ENCODE assay signal across 10 cellular contexts in genomic region chr3:128491900-128492352, GRCh38. TPM values are rescaled to one million over a fixed set of nuclear protein-coding genes. Genes with fewer than 3 reads are reported as not detected.
DNase-seq lines count a peak whose midpoint lies in the region; ATAC-seq, FAIRE-seq and TF ChIP-seq lines count a peak whose summit lies in the region.
"Had no signal": no experiment of that assay in that cellular context is flagged by ENCODE, and none has a peak within 500 bp of the region (broad histone marks: within the 10 kb centered on the region; RNA-seq: fewer than 3 reads in every experiment).

No MANE protein-coding gene starts in this region.

- no peaks in the 10 kb centered on the region for H3K36me3 ChIP-seq in H7 (replicated peaks; ENCODE audit: control insufficient read depth, insufficient read depth, low read length)
- H3K36me3 ChIP-seq in GM12878 (ENCODE audit: control insufficient read depth in 2 of 2, insufficient read depth in 2 of 2, low read length in 1 of 2) = no peaks in the 10 kb centered on the region
- H3K36me3 ChIP-seq in WERI-Rb-1 = no peaks in the 10 kb centered on the region
- H3K36me3 ChIP-seq in PC-9 (ENCODE audit: low read depth) = no peaks in the 10 kb centered on the region

- H3K4me2 ChIP-seq in GM12878 (ENCODE audit: control insufficient read depth, insufficient read depth) (no peak overlapping the region), PC-9 (no peak overlapping the region)

- WGBS in GM12878 (ENCODE audit: insufficient coverage, insufficient replicate concordance, low lambda C conversion rate, missing lambda C conversion rate) = 8% methylated on average over 35 of the region's 35 CpGs

- FAIRE-seq in GM12878 (lab: Jason Lieb, UNC) = no peak

- no peak for TF ChIP-seq CTCF in AG04450 (IDR thresholded peaks at IDR 0.05; ENCODE audit: low read depth, low read length)
- TF ChIP-seq CTCF in GM12878 (IDR thresholded peaks at IDR 0.05 in 2 of 3, conservative IDR thresholded peaks at IDR 0.05 in 1 of 3; ENCODE audit: control insufficient read depth in 2 of 3, extremely low read depth in 1 of 3, insufficient read depth in 1 of 3, low read depth in 3 of 3, low read length in 3 of 3) = no peak
- TF ChIP-seq CTCF in WERI-Rb-1 (IDR thresholded peaks at IDR 0.05; ENCODE audit: low read depth, low read length) = no peak
- TF ChIP-seq CTCF in PC-9 (conservative IDR thresholded peaks at IDR 0.05) = no peak

- TF ChIP-seq POLR2A in GM12878 (IDR thresholded peaks at IDR 0.05; ENCODE audit: low read depth, low read length) = no peak

- H3K4me3 ChIP-seq in AG04450 (ENCODE audit: low read depth, low read length) (peak overlapping the region; percentile 82), H7 (ENCODE audit: insufficient read depth, low read depth, low read length) (no peak overlapping the region), GM12878 (no peak overlapping the region), mononuclear cell (ENCODE audit: low read length) (peak overlapping the region; percentile 26), WERI-Rb-1 (ENCODE audit: low read depth, low read length) (no peak overlapping the region), PC-9 (no peak overlapping the region)

- H3K9ac ChIP-seq in GM12878 (ENCODE audit: control insufficient read depth, insufficient read depth, low read length) = no peak overlapping the region

- SMC1A ChIA-PET in GM12878 (lab: Charles Lee; ENCODE audit: uncharacterized antibody, unreplicated experiment) = no interaction called here

- H2AFZ ChIP-seq in GM12878 (ENCODE audit: control insufficient read depth, low read depth, low read length) (no peak overlapping the region), PC-9 (no peak overlapping the region)

- CTCF ChIA-PET in AG04450 (lab: Charles Lee) = interaction anchor here (0.6 kb wide), 1 partner anchor 72 kb away, joined by 6 read pairs; no protein-coding TSS in a partner anchor
- CTCF ChIA-PET in GM12878 (lab: Yijun Ruan, JAX) = no interaction called here
- CTCF ChIA-PET in PC-9 (lab: Charles Lee) = no interaction called here

- H3K27me3 ChIP-seq in AG04450 (ENCODE audit: control insufficient read depth, insufficient read depth, low read length) (peaks cover 8% of the 10 kb centered on the region), H7 (ENCODE audit: control insufficient read depth, insufficient read depth, low read length) (peaks cover 99% of the 10 kb centered on the region), GM12878 (replicated peaks in 1 of 2; ENCODE audit: control insufficient read depth in 2 of 2, insufficient read depth in 2 of 2, low read length in 1 of 2) (peaks cover 25 to 41% of the 10 kb centered on the region in 2 experiments), mononuclear cell (ENCODE audit: insufficient read depth, low read length) (peaks cover 90% of the 10 kb centered on the region), WERI-Rb-1 (ENCODE audit: insufficient read depth, low read depth, severe bottlenecking) (peaks cover 100% of the 10 kb centered on the region), PC-9 (ENCODE audit: insufficient read depth, low read depth) (no peaks in the 10 kb centered on the region)

- H3K79me2 ChIP-seq in GM12878 (ENCODE audit: control insufficient read depth, insufficient read depth, low read length) = no peaks in the 10 kb centered on the region
- peaks cover 20% of the 10 kb centered on the region for H3K79me2 ChIP-seq in PC-9 (ENCODE audit: low read depth)

- no peaks in the 10 kb centered on the region; the same call in 1 of the 2 replicates for H3F3A ChIP-seq in PC-9 (ENCODE audit: insufficient read depth, low read depth)

- in situ Hi-C loops in GM12878 (cut with MboI) = loop anchor here (10.0 kb wide), 1 partner anchor 397 kb away; no protein-coding TSS in a partner anchor

- ATAC-seq in GM12878 = no peak
- ATAC-seq: esophagus mucosa had no signal

- H3K9me2 ChIP-seq in PC-9 (ENCODE audit: insufficient read depth) = no peaks in the 10 kb centered on the region

- BruUV-seq in GM12878 (replicated peaks; lab: Mats Ljungman, UMichigan) (no TSS peak), PC-9 (replicated peaks; lab: Mats Ljungman, UMichigan) (no TSS peak)

- POLR2A ChIA-PET in AG04450 (lab: Yijun Ruan, JAX) = no interaction called here
- POLR2A ChIA-PET in GM12878 (lab: Charles Lee) = no interaction called here
- POLR2A ChIA-PET in PC-9 (lab: Charles Lee; ENCODE audit: unreplicated experiment) = no interaction called here

- H4K20me1 ChIP-seq in GM12878 (ENCODE audit: control insufficient read depth, insufficient read depth) (no peaks in the 10 kb centered on the region; the same call in none of the 2 replicates), PC-9 (ENCODE audit: insufficient read depth) (no peaks in the 10 kb centered on the region; the same call in 1 of the 2 replicates)

- H3K27ac ChIP-seq in AG04450 (ENCODE audit: low read depth, low read length) = peak overlapping the region; percentile 61
- H3K27ac ChIP-seq in GM12878 (ENCODE audit: control insufficient read depth, insufficient read depth) = no peak overlapping the region
- H3K27ac ChIP-seq in WERI-Rb-1 = no peak overlapping the region
- no peak overlapping the region for H3K27ac ChIP-seq in PC-9

- intact Hi-C loops in GM12878 (cut with micrococcal nuclease; ENCODE audit: unreplicated experiment) (loop anchor here (10.0 kb wide), 1 partner anchor 267 kb away; no protein-coding TSS in a partner anchor), PC-9 (cut with micrococcal nuclease; ENCODE audit: unreplicated experiment) (no loop called here)

- no peaks in the 10 kb centered on the region for H3K4me1 ChIP-seq in GM12878 (ENCODE audit: control insufficient read depth, insufficient read depth, low read length)
- H3K4me1 ChIP-seq in mononuclear cell (ENCODE audit: insufficient read depth, low read length) = peaks cover 54% of the 10 kb centered on the region
- H3K4me1 ChIP-seq in PC-9 (replicated peaks; ENCODE audit: insufficient read depth) = peaks cover 8% of the 10 kb centered on the region

- TF ChIP-seq EP300 in GM12878 (IDR thresholded peaks at IDR 0.05; ENCODE audit: borderline replicate concordance in 1 of 2, control insufficient read depth in 1 of 2, low read depth in 2 of 2, low read length in 2 of 2) = no peak

- TF ChIP-seq RAD21 in GM12878 (IDR thresholded peaks at IDR 0.05; ENCODE audit: insufficient read depth, low read depth, low read length) = no peak

- RAD21 ChIA-PET in GM12878 (lab: Charles Lee; ENCODE audit: unreplicated experiment) = no interaction called here

- DNase-seq in AG04450 (ENCODE audit: low read depth, low spot score) (no peak), H7 (peak; percentile 75), GM12878 (ENCODE audit: low read depth, low spot score) (no peak), D341Med (ENCODE audit: low spot score) (no peak), NCI-H345 (lab: John Stamatoyannopoulos, UW) (no peak), WERI-Rb-1 (no peak), PC-9 (no peak)
- DNase-seq: NCI-H226 had no signal

- H3K9me3 ChIP-seq in AG04450 (ENCODE audit: control insufficient read depth, insufficient read depth, low read length) (no peaks in the 10 kb centered on the region; the same call in 1 of the 2 replicates), GM12878 (replicated peaks; ENCODE audit: control insufficient read depth, insufficient read depth, low read length) (no peaks in the 10 kb centered on the region), mononuclear cell (ENCODE audit: low read depth, low read length) (no peaks in the 10 kb centered on the region), WERI-Rb-1 (ENCODE audit: severe bottlenecking) (no peaks in the 10 kb centered on the region), PC-9 (ENCODE audit: insufficient read depth, low read depth) (no peaks in the 10 kb centered on the region)

RNA-seq across cellular contexts. Expression of gene GATA2, which starts 1.1 kb away (rescaled TPM):
- polyA plus RNA-seq in AG04450 (2011; rRNA removed) (4.8 and 6.1 TPM in 2 replicates), GM12878 (2011; rRNA removed) (not detected in 2 replicates), GM12878 (2014; fragmentation: Illumina TruSeq; extraction: Trizol) (not detected in 2 replicates), GM12878 (2014; fragmentation: Nextera tagmentation; extraction: Ambion mirVana) (not detected), GM12878 (2014; rRNA removed) (not detected in 2 replicates), GM12878 (2016; fragmentation: Nextera tagmentation; extraction: Ambion mirVana) (not detected)
- polyA minus RNA-seq in AG04450 (2011; rRNA and poly(A)+ RNA removed) = 4.2 and 4.9 TPM in 2 replicates
- total RNA-seq in H7 (2014; rRNA removed; shearing (Covaris generic)) = 3.9 and 5.4 TPM in 2 replicates
- not detected in 2 replicates for total RNA-seq in GM12878 (2013; cell fraction: nucleolus; rRNA removed)
- total RNA-seq in GM12878 (2014; rRNA removed) (not detected in 2 replicates), GM12878 (2014; rRNA removed; fragmentation: Illumina TruSeq; extraction: Trizol) (not detected in 2 replicates), GM12878 (2021) (0.13 and 0.56 TPM in 2 replicates), mononuclear cell (2.9 TPM), PC-9 (2021) (29.0 and 36.9 TPM in 2 replicates)
- polyA plus RNA-seq in GM12878 (2011; ENCODE audit: low read depth) = not detected
- not detected in 2 replicates for polyA plus RNA-seq in GM12878 (2011; cell fraction: cytosol; rRNA removed)
- polyA plus RNA-seq in GM12878 (2011; cell fraction: nucleus; rRNA removed) = not detected in 2 replicates
- 0.06 TPM in 1 of 2 replicates, not detected in the other for polyA plus RNA-seq in GM12878 (2012)
- not detected in 2 replicates for polyA minus RNA-seq in GM12878 (2011; rRNA and poly(A)+ RNA removed)
- polyA minus RNA-seq in GM12878 (2011; cell fraction: cytosol; rRNA and poly(A)+ RNA removed) = 0.67 and 1.8 TPM in 2 replicates
- polyA minus RNA-seq in GM12878 (2011; cell fraction: nucleus; rRNA and poly(A)+ RNA removed) = 0.29 TPM in 1 of 2 replicates, not detected in the other

RNA-seq across cellular contexts. Expression of gene DNAJB8, which starts 25.2 kb away (rescaled TPM):
- polyA plus RNA-seq in AG04450 (2011; rRNA removed) (not detected in 2 replicates), GM12878 (2011; rRNA removed) (not detected in 2 replicates), GM12878 (2014; fragmentation: Illumina TruSeq; extraction: Trizol) (not detected in 2 replicates), GM12878 (2014; fragmentation: Nextera tagmentation; extraction: Ambion mirVana) (not detected), GM12878 (2014; rRNA removed) (not detected in 2 replicates), GM12878 (2016; fragmentation: Nextera tagmentation; extraction: Ambion mirVana) (not detected)
- not detected in 2 replicates for polyA minus RNA-seq in AG04450 (2011; rRNA and poly(A)+ RNA removed)
- not detected in 2 replicates for total RNA-seq in H7 (2014; rRNA removed; shearing (Covaris generic))
- not detected in 2 replicates for total RNA-seq in GM12878 (2013; cell fraction: nucleolus; rRNA removed)
- total RNA-seq in GM12878 (2014; rRNA removed) (not detected in 2 replicates), GM12878 (2014; rRNA removed; fragmentation: Illumina TruSeq; extraction: Trizol) (not detected in 2 replicates), GM12878 (2021) (not detected in 2 replicates), mononuclear cell (not detected), PC-9 (2021) (not detected in 2 replicates)
- polyA plus RNA-seq in GM12878 (2011; ENCODE audit: low read depth) = not detected
- polyA plus RNA-seq in GM12878 (2011; cell fraction: cytosol; rRNA removed) = not detected in 2 replicates
- not detected in 2 replicates for polyA plus RNA-seq in GM12878 (2011; cell fraction: nucleus; rRNA removed)
- not detected in 2 replicates for polyA plus RNA-seq in GM12878 (2012)
- not detected in 2 replicates for polyA minus RNA-seq in GM12878 (2011; rRNA and poly(A)+ RNA removed)
- polyA minus RNA-seq in GM12878 (2011; cell fraction: cytosol; rRNA and poly(A)+ RNA removed) = not detected in 2 replicates
- polyA minus RNA-seq in GM12878 (2011; cell fraction: nucleus; rRNA and poly(A)+ RNA removed) = not detected in 2 replicates
- total RNA-seq: esophagus mucosa had no signal

Comparison
In these comparisons a context has a peak if more than half of its experiments do, and no peak if none do; other contexts are left out.
1. H3K4me3 ChIP-seq: peak in AG04450 (single experiment) and mononuclear cell (single experiment); none in H7 (single experiment), GM12878 (single experiment), WERI-Rb-1 (single experiment) and PC-9 (single experiment).